In genomic region chr2:161241894-161242293, GRCh38 we compare ENCODE assay signal across 24 cellular contexts.
DNase-seq lines count a peak whose midpoint lies in the region; ATAC-seq, FAIRE-seq and TF ChIP-seq lines count a peak whose summit lies in the region.
"Had no signal": no experiment of that assay in that cellular context is flagged by ENCODE, and none has a peak within 500 bp of the region (broad histone marks: within the 10 kb centered on the region; RNA-seq: fewer than 3 reads in every experiment).

No MANE protein-coding gene starts in this region.

- TF ChIP-seq POLR2A in HepG2 (IDR thresholded peaks at IDR 0.05; ENCODE audit: insufficient read depth in 1 of 2, low read depth in 2 of 2, low read length in 2 of 2) = no peak
- TF ChIP-seq POLR2A in right lobe of liver (IDR thresholded peaks at IDR 0.05) = no peak

- ATAC-seq in HepG2 = no peak
- ATAC-seq in right lobe of liver = no peak
- no peak for ATAC-seq in HG02759 (IDR thresholded peaks at IDR 0.05; ENCODE audit: unreplicated experiment)
- ATAC-seq: gastrocnemius medialis, left colon, Panc1 had no signal

- POLR2A ChIA-PET in HepG2 (lab: Yijun Ruan, JAX) = no interaction called here

- WGBS in HepG2 (ENCODE audit: low lambda C conversion rate) = 5% methylated on average over 1 of the region's 1 CpG
- whole genome bisulfite sequencing in right lobe of liver (ENCODE audit: insufficient coverage, low coverage, low lambda C conversion rate, missing lambda C conversion rate) = 0% methylated on average over 1 of the region's 1 CpG

- no peak overlapping the region for H3K9ac ChIP-seq in HepG2 (ENCODE audit: insufficient read depth, low read depth, low read length)
- no peak overlapping the region for H3K9ac ChIP-seq in OCI-LY3 (ENCODE audit: low read length)
- H3K9ac ChIP-seq: KMS-11 had no signal

- TF ChIP-seq CTCF in HepG2 (CRISPR knock-in tag; IDR thresholded peaks at IDR 0.05) (no peak), right lobe of liver (IDR thresholded peaks at IDR 0.05) (no peak), OCI-LY3 (IDR thresholded peaks at IDR 0.05; ENCODE audit: low read depth, low read length) (no peak)

- TF ChIP-seq RAD21 in HepG2 (CRISPR knock-in tag; IDR thresholded peaks at IDR 0.05) = no peak

- H3K4me2 ChIP-seq in HepG2 (ENCODE audit: low read depth, low read length) = no peak overlapping the region
- peak overlapping the region; percentile 38; the same call in 1 of the 2 replicates for H3K4me2 ChIP-seq in OCI-LY3 (ENCODE audit: low read length)
- H3K4me2 ChIP-seq: hepatocyte, KMS-11 had no signal

- intact Hi-C loops in HepG2 (cut with micrococcal nuclease; ENCODE audit: unreplicated experiment) = loop anchor here (10.0 kb wide), 1 partner anchor 313 kb away; no protein-coding TSS in a partner anchor
- intact Hi-C loops in right lobe of liver (cut with DNase I) = no loop called here

- H4K20me1 ChIP-seq in HepG2 (ENCODE audit: insufficient read depth, low read length) (no peaks in the 10 kb centered on the region), OCI-LY3 (ENCODE audit: insufficient read depth, low read length) (no peaks in the 10 kb centered on the region)

- TF ChIP-seq EP300 in HepG2 (IDR thresholded peaks at IDR 0.05; ENCODE audit: low read depth in 2 of 2, low read length in 2 of 2) (no peak), HepG2 (CRISPR knock-in tag; IDR thresholded peaks at IDR 0.05; ENCODE audit: borderline replicate concordance) (no peak)

- BruUV-seq in HepG2 (replicated peaks; lab: Mats Ljungman, UMichigan) = no TSS peak

- H2AFZ ChIP-seq in HepG2 (ENCODE audit: low read length) = no peak overlapping the region
- no peak overlapping the region for H2AFZ ChIP-seq in OCI-LY3 (ENCODE audit: low read depth, low read length)
- H2AFZ ChIP-seq: hepatocyte had no signal

- DNase-seq in HepG2 (ENCODE audit: low spot score) (no peak), right lobe of liver (no peak), left kidney (ENCODE audit: low read depth, low spot score) (peak; percentile 5), NCI-H1105 treated with DMSO at 0.1 percent for 48 hours (lab: John Stamatoyannopoulos, UW) (no peak)
- no peak for DNase-seq in stimulated activated naive CD4-positive, alpha-beta T cell (lab: John Stamatoyannopoulos, UW)
- DNase-seq: activated CD4-positive, alpha-beta T cell treated with anti-CD3 and anti-CD28 coated beads, Interleukin-2, amount 50 U/mL, for 48 hours; Caco-2; cerebellar nuclear complex; gastrocnemius medialis; H9; left colon; mesenchymal stem cell; NCI-H1436 treated with DMSO at 0.1 percent for 48 hours; retina; SHP77; small intestine; stimulated activated CD8-positive, alpha-beta memory T cell treated with anti-CD3 and anti-CD28 coated beads, Interleukin-4, amount 100 ng/mL, for 48 hours; T1000 had no signal

- H3K9me3 ChIP-seq in HepG2 (ENCODE audit: low read length) (no peaks in the 10 kb centered on the region), right lobe of liver (no peaks in the 10 kb centered on the region), OCI-LY3 (ENCODE audit: insufficient read depth, low read length) (no peaks in the 10 kb centered on the region)
- H3K9me3 ChIP-seq: Caco-2, gastrocnemius medialis, tibial nerve had no signal

- FAIRE-seq in HepG2 (lab: Jason Lieb, UNC) = no peak
- FAIRE-seq: small intestine had no signal

- H3K27me3 ChIP-seq in HepG2 (ENCODE audit: control insufficient read depth in 1 of 2, insufficient read depth in 2 of 2, low read length in 2 of 2) = peaks cover 1 to 27% of the 10 kb centered on the region in 2 experiments; a peak in 4 of 5 replicates
- H3K27me3 ChIP-seq in right lobe of liver = no peaks in the 10 kb centered on the region
- H3K27me3 ChIP-seq in OCI-LY3 (ENCODE audit: low read depth, low read length) = no peaks in the 10 kb centered on the region
- H3K27me3 ChIP-seq: gastrocnemius medialis, hepatocyte, tibial nerve had no signal

- in situ Hi-C loops in HepG2 (cut with HindIII; ENCODE audit: extremely low pct_ligation_motif_present, low pct_unique_long_range_greater_than_20kb) = no loop called here

- CTCF ChIA-PET in HepG2 (lab: Yijun Ruan, JAX; ENCODE audit: low intra/inter-chr PET ratio, low total read pairs) = no interaction called here

- H3K79me2 ChIP-seq in HepG2 (ENCODE audit: insufficient read depth, low read length) (no peaks in the 10 kb centered on the region), OCI-LY3 (ENCODE audit: low read length) (peaks cover 26% of the 10 kb centered on the region)
- H3K79me2 ChIP-seq: hepatocyte had no signal

- no peak overlapping the region for H3K4me3 ChIP-seq in HepG2 (replicated peaks in 1 of 3; ENCODE audit: insufficient read depth in 1 of 3, low read depth in 2 of 3, low read length in 3 of 3)
- no peak overlapping the region for H3K4me3 ChIP-seq in right lobe of liver
- no peak overlapping the region for H3K4me3 ChIP-seq in OCI-LY3 (ENCODE audit: low read length)
- H3K4me3 ChIP-seq: gastrocnemius medialis, hepatocyte, tibial nerve had no signal

- H3K27ac ChIP-seq in HepG2 (ENCODE audit: extremely low read length, insufficient read depth, low read length) (no peak overlapping the region), right lobe of liver (no peak overlapping the region), OCI-LY3 (ENCODE audit: low read length) (peak overlapping the region; percentile 86)
- H3K27ac ChIP-seq: gastrocnemius medialis, hepatocyte, KMS-11, tibial nerve had no signal

- H3K36me3 ChIP-seq in HepG2 (replicated peaks in 1 of 2; ENCODE audit: control insufficient read depth in 1 of 2, insufficient read depth in 2 of 2, low read length in 2 of 2) (no peaks in the 10 kb centered on the region), right lobe of liver (no peaks in the 10 kb centered on the region), OCI-LY3 (replicated peaks; ENCODE audit: low read depth, low read length) (peaks cover 12% of the 10 kb centered on the region)
- H3K36me3 ChIP-seq: gastrocnemius medialis, tibial nerve had no signal

- H3K4me1 ChIP-seq in HepG2 (ENCODE audit: insufficient read depth, low read length) (peaks cover 21% of the 10 kb centered on the region), right lobe of liver (peaks cover 0 to 18% (median 0%) of the 10 kb centered on the region in 4 donors), OCI-LY3 (ENCODE audit: low read length) (peaks cover 70% of the 10 kb centered on the region)

TF ChIP-seq in HepG2, 621 proteins besides CTCF, POLR2A, EP300 and RAD21:
- TF ChIP-seq SKI (IDR thresholded peaks at IDR 0.05; ENCODE audit: partially characterized antibody) (no peak), CEBPB (IDR thresholded peaks at IDR 0.05; ENCODE audit: borderline replicate concordance, low read depth, low read length) (peak; percentile 26; the same call in 1 of the 2 replicates)
